Comparison of ENCODE assay signal across 9 cellular contexts in genomic region chr1:203475012-203475981, GRCh38. TPM values are rescaled to one million over a fixed set of nuclear protein-coding genes. Genes with fewer than 3 reads are reported as not detected.
DNase-seq lines count a peak whose midpoint lies in the region; ATAC-seq and TF ChIP-seq lines count a peak whose summit lies in the region.
"Had no signal": no experiment of that assay in that cellular context is flagged by ENCODE, and none has a peak within 500 bp of the region (broad histone marks: within the 10 kb centered on the region; RNA-seq: fewer than 3 reads in every experiment).

PRELP (plus strand) TSS chr1:203475806; CDS start chr1:203483185, 7,379 bp downstream.

- peaks cover 14% of the 10 kb centered on the region for H3K27me3 Mint-ChIP-seq in HFFc6 (ENCODE audit: insufficient read depth)
- peaks cover 47% of the 10 kb centered on the region for H3K27me3 Mint-ChIP-seq in activated CD4-positive, alpha-beta memory T cell treated with anti-CD3 and anti-CD28 coated beads, Interleukin-2, amount 10 ng/mL, durations not matched to agents 7 days and 5 days

- 0 out of 2 replicates have a peak within 1 kb of the TSS, but pooled peaks have one; percentile 12 for H3K4me3 Mint-ChIP-seq in HFFc6
- no peak within 1 kb of the TSS for H3K4me3 Mint-ChIP-seq in stimulated activated effector memory CD8-positive, alpha-beta T cell treated with anti-CD3 and anti-CD28 coated beads, Interleukin-12 subunit alpha, Interleukin-12 subunit beta, amount 100 ng/mL, for 72 hours
- H3K4me3 Mint-ChIP-seq in activated CD4-positive, alpha-beta memory T cell treated with anti-CD3 and anti-CD28 coated beads, Interleukin-2, amount 10 ng/mL, durations not matched to agents 7 days and 5 days: no peak within 1 kb of the TSS

- CTCF ChIA-PET in A673 (lab: Charles Lee): interaction anchor here (1.1 kb wide), 1 partner anchor 208 kb away, joined by 4 read pairs; no protein-coding TSS in a partner anchor
- CTCF ChIA-PET in activated CD4-positive, alpha-beta memory T cell treated with anti-CD3 and anti-CD28 coated beads, Interleukin-2, amount 10 ng/mL, durations not matched to agents 7 days and 5 days (lab: Charles Lee): interaction anchor here (0.5 to 4.7 kb wide), 2 partner anchors 13 to 422 kb away, joined by 4 to 24 read pairs; no protein-coding TSS in a partner anchor

- no peaks in the 10 kb centered on the region for H3K27me3 ChIP-seq in A673 (replicated peaks; ENCODE audit: insufficient read depth, low read depth, low read length, poor library complexity)

- POLR2A ChIA-PET in A673 (lab: Charles Lee; ENCODE audit: low non-redundant PET): interaction anchor here (0.5 kb wide), 1 partner anchor 45 kb away, joined by 7 read pairs; no protein-coding TSS in a partner anchor
- POLR2A ChIA-PET in activated CD4-positive, alpha-beta memory T cell treated with anti-CD3 and anti-CD28 coated beads, Interleukin-2, amount 10 ng/mL, durations not matched to agents 7 days and 5 days (lab: Charles Lee): no interaction called here

- no peak for DNase-seq in HFFc6
- peak; percentile 83 for DNase-seq in iPS DF 19.7 (ENCODE audit: low read depth, low spot score)
- DNase-seq in stimulated activated effector memory CD8-positive, alpha-beta T cell treated with anti-CD3 and anti-CD28 coated beads, Interleukin-12 subunit alpha, Interleukin-12 subunit beta, amount 100 ng/mL, for 72 hours (ENCODE audit: low spot score in 2 of 2): no peak
- no peak for DNase-seq in NOMO-1 treated with DMSO at 0.1 percent for 48 hours (lab: John Stamatoyannopoulos, UW; ENCODE audit: unreplicated experiment)
- DNase-seq in A673 (ENCODE audit: low spot score): no peak
- no peak for DNase-seq in activated naive CD4-positive, alpha-beta T cell (lab: John Stamatoyannopoulos, UW)
- DNase-seq in activated CD4-positive, alpha-beta memory T cell treated with anti-CD3 and anti-CD28 coated beads, Interleukin-2, amount 10 ng/mL, durations not matched to agents 7 days and 5 days: no peak

- intact Hi-C loops in A673 (cut with micrococcal nuclease; ENCODE audit: unreplicated experiment): no loop called here

- no peaks in the 10 kb centered on the region for H3K36me3 ChIP-seq in A673 (ENCODE audit: insufficient read depth, low read length, poor library complexity, severe bottlenecking)

- H3K4me1 Mint-ChIP-seq in HFFc6 (ENCODE audit: low read depth): peaks cover 42% of the 10 kb centered on the region
- peaks cover 9% of the 10 kb centered on the region for H3K4me1 Mint-ChIP-seq in stimulated activated effector memory CD8-positive, alpha-beta T cell treated with anti-CD3 and anti-CD28 coated beads, Interleukin-12 subunit alpha, Interleukin-12 subunit beta, amount 100 ng/mL, for 72 hours
- peaks cover 8% of the 10 kb centered on the region for H3K4me1 Mint-ChIP-seq in activated CD4-positive, alpha-beta memory T cell treated with anti-CD3 and anti-CD28 coated beads, Interleukin-2, amount 10 ng/mL, durations not matched to agents 7 days and 5 days

- H3K36me3 Mint-ChIP-seq in HFFc6 (ENCODE audit: low read depth): no peaks in the 10 kb centered on the region
- H3K36me3 Mint-ChIP-seq in stimulated activated effector memory CD8-positive, alpha-beta T cell treated with anti-CD3 and anti-CD28 coated beads, Interleukin-12 subunit alpha, Interleukin-12 subunit beta, amount 100 ng/mL, for 72 hours: no peaks in the 10 kb centered on the region
- no peaks in the 10 kb centered on the region for H3K36me3 Mint-ChIP-seq in activated CD4-positive, alpha-beta memory T cell treated with anti-CD3 and anti-CD28 coated beads, Interleukin-2, amount 10 ng/mL, durations not matched to agents 7 days and 5 days (ENCODE audit: low read depth)

- no TSS peak for BruUV-seq in A673 (replicated peaks; lab: Mats Ljungman, UMichigan)

- WGBS in adipose tissue, 3 donors: 11 to 49% (median 45%) methylated on average over 8 of the region's 8 CpGs

- H3K9me3 Mint-ChIP-seq in HFFc6: no peaks in the 10 kb centered on the region
- H3K9me3 Mint-ChIP-seq in stimulated activated effector memory CD8-positive, alpha-beta T cell treated with anti-CD3 and anti-CD28 coated beads, Interleukin-12 subunit alpha, Interleukin-12 subunit beta, amount 100 ng/mL, for 72 hours: no peaks in the 10 kb centered on the region
- H3K9me3 Mint-ChIP-seq in activated CD4-positive, alpha-beta memory T cell treated with anti-CD3 and anti-CD28 coated beads, Interleukin-2, amount 10 ng/mL, durations not matched to agents 7 days and 5 days: no peaks in the 10 kb centered on the region

- no peaks in the 10 kb centered on the region for H3K4me1 ChIP-seq in A673 (ENCODE audit: insufficient read depth, low read length, poor library complexity, severe bottlenecking)

- ATAC-seq in stimulated activated effector memory CD8-positive, alpha-beta T cell treated with anti-CD3 and anti-CD28 coated beads, Interleukin-12 subunit alpha, Interleukin-12 subunit beta, amount 100 ng/mL, for 72 hours: no peak

- no peak within 1 kb of the TSS for H3K27ac ChIP-seq in adipose tissue (ENCODE audit: low read depth, low read length)
- no peak within 1 kb of the TSS for H3K27ac ChIP-seq in A673 (ENCODE audit: low read depth, low read length, poor library complexity, severe bottlenecking)

- H3K27ac Mint-ChIP-seq in HFFc6: no peak within 1 kb of the TSS
- H3K27ac Mint-ChIP-seq in stimulated activated effector memory CD8-positive, alpha-beta T cell treated with anti-CD3 and anti-CD28 coated beads, Interleukin-12 subunit alpha, Interleukin-12 subunit beta, amount 100 ng/mL, for 72 hours: peak within 1 kb of the TSS; percentile 7
- no peak within 1 kb of the TSS for H3K27ac Mint-ChIP-seq in activated CD4-positive, alpha-beta memory T cell treated with anti-CD3 and anti-CD28 coated beads, Interleukin-2, amount 10 ng/mL, durations not matched to agents 7 days and 5 days

- H3K9me3 ChIP-seq in A673 (ENCODE audit: low read depth, low read length, poor library complexity, severe bottlenecking): no peaks in the 10 kb centered on the region

- TF ChIP-seq CTCF in HFFc6 (IDR thresholded peaks at IDR 0.05) (no peak), A673 (conservative IDR thresholded peaks at IDR 0.05; ENCODE audit: low read depth, low read length) (no peak)

- H3K4me3 ChIP-seq in A673 (ENCODE audit: low read depth, low read length, poor library complexity, severe bottlenecking): no peak within 1 kb of the TSS

RNA-seq across cellular contexts. Expression of gene PRELP, which starts in this region (rescaled TPM):
- under 1 TPM; 0.59 to 0.81 (median 0.70) TPM for total RNA-seq in HFFc6 (2021; fragmentation: NEBNext Ultra II Directional; extraction: Animal tissue kit (Norgen Biotek cat#: 25700))
- 10 to 100 TPM in 2 of 3 donors, 1 to 10 TPM in 1; 5.7 to 86.3 (median 69.6) TPM for polyA plus RNA-seq in adipose tissue
- total RNA-seq in A673 (2021): not detected in 2 replicates
- not detected for total RNA-seq in activated CD4-positive, alpha-beta memory T cell treated with anti-CD3 and anti-CD28 coated beads, Interleukin-2, amount 10 ng/mL, durations not matched to agents 7 days and 5 days
- polyA plus RNA-seq: neural cell had no signal
